Comparison of ENCODE assay signal across 18 cellular contexts in the genomic region with DNA sequence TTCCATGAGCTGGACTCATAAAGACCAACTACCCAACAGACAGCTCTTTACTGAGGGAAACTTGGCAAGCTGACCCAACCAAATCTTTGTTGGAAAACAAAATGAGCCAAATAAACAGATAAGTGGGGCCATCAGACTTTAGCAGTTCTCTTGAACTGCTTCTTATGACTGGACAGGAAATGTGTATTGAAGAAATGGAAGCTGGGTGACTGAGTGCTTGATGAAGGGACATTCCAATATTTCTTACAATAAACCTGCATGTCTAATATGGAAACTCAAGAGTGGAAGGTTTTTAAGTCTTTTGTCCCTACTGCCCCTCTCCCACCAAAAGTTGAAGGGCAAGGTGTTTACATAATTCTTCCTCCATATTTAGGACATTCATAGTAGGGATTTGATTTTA.
DNase-seq lines count a peak whose midpoint lies in the region; ATAC-seq, FAIRE-seq and TF ChIP-seq lines count a peak whose summit lies in the region.
"Had no signal": no experiment of that assay in that cellular context is flagged by ENCODE, and none has a peak within 500 bp of the region (broad histone marks: within the 10 kb centered on the region; RNA-seq: fewer than 3 reads in every experiment).

No MANE protein-coding gene starts in this region.

- peak; percentile 64 for ATAC-seq in GM18868 (IDR thresholded peaks at IDR 0.05; ENCODE audit: unreplicated experiment)
- ATAC-seq in HG03378 (IDR thresholded peaks at IDR 0.05; ENCODE audit: unreplicated experiment) = peak; percentile 55
- peak; percentile 69 for ATAC-seq in stimulated activated effector memory CD8-positive, alpha-beta T cell treated with anti-CD3 and anti-CD28 coated beads, Interleukin-12 subunit alpha, Interleukin-12 subunit beta, amount 100 ng/mL, for 72 hours
- ATAC-seq in HG03280 (IDR thresholded peaks at IDR 0.05; ENCODE audit: unreplicated experiment) = no peak
- no peak for ATAC-seq in HG02798 (IDR thresholded peaks at IDR 0.05; ENCODE audit: poor library complexity, unreplicated experiment)
- ATAC-seq: T-cell had no signal

- H3K36me3 Mint-ChIP-seq in stimulated activated effector memory CD8-positive, alpha-beta T cell treated with anti-CD3 and anti-CD28 coated beads, Interleukin-12 subunit alpha, Interleukin-12 subunit beta, amount 100 ng/mL, for 72 hours = no peaks in the 10 kb centered on the region
- H3K36me3 Mint-ChIP-seq: T-cell had no signal

- DNase-seq in GM12891 (ENCODE audit: insufficient read length, low spot score) (no peak), SW480 (ENCODE audit: low spot score) (no peak)
- DNase-seq in stimulated activated effector memory CD8-positive, alpha-beta T cell treated with anti-CD3 and anti-CD28 coated beads, Interleukin-12 subunit alpha, Interleukin-12 subunit beta, amount 100 ng/mL, for 72 hours (ENCODE audit: low spot score in 2 of 2) = no peak
- DNase-seq: ACHN, DMS79 treated with DMSO at 0.1 percent for 48 hours, KG1, MV-4-11, NCI-H187, NCI-H2107, NCI-H524, NCI-H82, SHP77, SK-N-SH, T-cell had no signal

- TF ChIP-seq POLR2A in GM12891 (IDR thresholded peaks at IDR 0.05; ENCODE audit: low read depth, low read length) = no peak

- H3K9me3 Mint-ChIP-seq in stimulated activated effector memory CD8-positive, alpha-beta T cell treated with anti-CD3 and anti-CD28 coated beads, Interleukin-12 subunit alpha, Interleukin-12 subunit beta, amount 100 ng/mL, for 72 hours = no peaks in the 10 kb centered on the region
- H3K9me3 Mint-ChIP-seq: T-cell had no signal

- no peak for FAIRE-seq in GM12891 (lab: Jason Lieb, UNC)

- H3K4me3 Mint-ChIP-seq in stimulated activated effector memory CD8-positive, alpha-beta T cell treated with anti-CD3 and anti-CD28 coated beads, Interleukin-12 subunit alpha, Interleukin-12 subunit beta, amount 100 ng/mL, for 72 hours = no peak overlapping the region
- H3K4me3 Mint-ChIP-seq: T-cell had no signal

- H3K4me1 Mint-ChIP-seq in stimulated activated effector memory CD8-positive, alpha-beta T cell treated with anti-CD3 and anti-CD28 coated beads, Interleukin-12 subunit alpha, Interleukin-12 subunit beta, amount 100 ng/mL, for 72 hours = peaks cover 6% of the 10 kb centered on the region
- H3K4me1 Mint-ChIP-seq: T-cell had no signal

- H3K27ac Mint-ChIP-seq in stimulated activated effector memory CD8-positive, alpha-beta T cell treated with anti-CD3 and anti-CD28 coated beads, Interleukin-12 subunit alpha, Interleukin-12 subunit beta, amount 100 ng/mL, for 72 hours = no peak overlapping the region
- H3K27ac Mint-ChIP-seq: T-cell had no signal

TF ChIP-seq in GM12891, 5 proteins besides CTCF, POLR2A, EP300 and RAD21:
- TF ChIP-seq PAX5 (IDR thresholded peaks at IDR 0.05; ENCODE audit: insufficient read depth, low read length, severe bottlenecking) (no peak), TAF1 (IDR thresholded peaks at IDR 0.05; ENCODE audit: low read depth, low read length) (no peak), SPI1 (IDR thresholded peaks at IDR 0.05; ENCODE audit: low read depth, low read length) (0 out of 2 replicates have a peak, but pooled peaks have one; percentile 3), POLR2AphosphoS5 (IDR thresholded peaks at IDR 0.05; ENCODE audit: low read depth, low read length) (no peak)

Comparison
In these comparisons a context has a peak if more than half of its experiments do, and no peak if none do; other contexts are left out.
1. ATAC-seq: peak in GM18868 (single experiment), HG03378 (single experiment) and stimulated activated effector memory CD8-positive, alpha-beta T cell treated with anti-CD3 and anti-CD28 coated beads, Interleukin-12 subunit alpha, Interleukin-12 subunit beta, amount 100 ng/mL, for 72 hours (single experiment); none in HG03280 (single experiment) and HG02798 (single experiment).